Comparison of ENCODE assay signal across 13 cellular contexts in the genomic region with DNA sequence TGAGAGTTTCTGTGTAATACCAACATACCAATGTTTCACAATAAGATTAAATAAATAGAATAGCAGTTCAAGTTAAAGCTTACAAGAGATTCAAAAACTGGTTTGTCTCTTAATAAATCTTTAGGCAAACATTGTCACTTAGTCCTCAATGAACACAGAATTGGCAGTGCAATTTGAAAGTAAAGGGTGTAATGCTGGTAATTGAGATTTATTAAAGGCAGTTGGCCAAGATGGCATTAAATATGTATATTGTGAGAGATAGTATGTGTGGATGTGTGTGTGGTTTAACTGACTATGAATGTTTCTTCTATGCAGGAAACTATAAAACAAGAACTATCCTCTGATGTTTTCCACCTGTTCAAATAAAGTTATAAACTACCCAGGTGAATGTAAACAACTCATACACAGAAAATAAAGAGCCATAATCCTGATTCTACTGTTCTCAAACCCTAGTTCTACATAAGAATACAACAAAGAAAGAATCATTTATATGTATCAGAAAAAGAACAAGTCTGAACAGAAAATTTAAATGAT.
"Had no signal": no experiment of that assay in that cellular context is flagged by ENCODE, and none has a peak within 500 bp of the region (broad histone marks: within the 10 kb centered on the region; RNA-seq: fewer than 3 reads in every experiment).

No MANE protein-coding gene starts in this region.

- DNase-seq: activated CD4-positive, alpha-beta T cell treated with anti-CD3 and anti-CD28 coated beads, Interleukin-2, amount 50 U/mL, for 1 hour; activated CD4-positive, CD25-positive, alpha-beta regulatory T cell; activated naive CD4-positive, alpha-beta T cell treated with anti-CD3 and anti-CD28 coated beads, Interleukin-2, amount 50 U/mL, for 16 hours; activated T-cell treated with anti-CD3 and anti-CD28 coated beads for 4 hours; effector memory CD4-positive, alpha-beta T cell; gastrocnemius medialis; heart right ventricle; sigmoid colon; stimulated activated CD4-positive, alpha-beta T cell treated with anti-CD3 and anti-CD28 coated beads, Interleukin-12 subunit alpha, Interleukin-12 subunit beta, amount 100 ng/mL, for 4 hours; stimulated activated naive CD4-positive, alpha-beta T cell treated with Interleukin-2 at 50 U/mL for 16 hours; upper lobe of left lung had no signal

- H3K27ac ChIP-seq: gastrocnemius medialis, heart right ventricle, sigmoid colon, suprapubic skin, upper lobe of left lung had no signal

- ATAC-seq: gastrocnemius medialis, heart right ventricle, left lobe of liver had no signal
